Comparison of ENCODE assay signal across 26 cellular contexts in genomic region chr13:113144255-113144629, GRCh38. TPM values are rescaled to one million over a fixed set of nuclear protein-coding genes. Genes with fewer than 3 reads are reported as not detected.
"Had no signal": no experiment of that assay in that cellular context is flagged by ENCODE, and none has a peak within 500 bp of the region (broad histone marks: within the 10 kb centered on the region; RNA-seq: fewer than 3 reads in every experiment).

No MANE protein-coding gene starts in this region.

- H3K4me1 Mint-ChIP-seq: activated CD4-positive, alpha-beta T cell treated with anti-CD3 and anti-CD28 coated beads, Interleukin-2, amount 10 ng/mL, durations not matched to agents 24 days and 14 days; mesothelial cell of epicardium; naive B cell had no signal

- H3K4me3 Mint-ChIP-seq: activated CD4-positive, alpha-beta T cell treated with anti-CD3 and anti-CD28 coated beads, Interleukin-2, amount 10 ng/mL, durations not matched to agents 24 days and 14 days; activated CD8-positive, alpha-beta T cell treated with anti-CD3 and anti-CD28 coated beads, Interleukin-2, amount 10 ng/mL, durations not matched to agents 7 days and 5 days; activated naive CD4-positive, alpha-beta T cell treated with anti-CD3 and anti-CD28 coated beads, Interleukin-2, amount 50 U/mL, for 24 hours; activated naive CD8-positive, alpha-beta T cell treated with anti-CD3 and anti-CD28 coated beads, Interleukin-2, amount 50 U/mL, for 24 hours; activated T-cell treated with anti-CD3 and anti-CD28 coated beads, Interleukin-2, amount 50 U/mL, for 24 hours; dendritic cell treated with granulocyte-macrophage colony-stimulating factor and Interleukin-4, amounts not matched to agents 40 ng/mL and 50 ng/mL, for 4 days; mesothelial cell of epicardium; nephron progenitor cell; T-helper 17 cell had no signal

- DNase-seq: activated CD4-positive, alpha-beta T cell treated with anti-CD3 and anti-CD28 coated beads, Interleukin-2, amount 10 ng/mL, durations not matched to agents 24 days and 14 days; activated CD4-positive, CD25-positive, alpha-beta regulatory T cell treated with anti-CD3 and anti-CD28 coated beads, Interleukin-2, amount 50 U/mL, for 72 hours; activated CD8-positive, alpha-beta T cell treated with anti-CD3 and anti-CD28 coated beads, Interleukin-2, amount 10 ng/mL, durations not matched to agents 7 days and 5 days; activated naive CD8-positive, alpha-beta T cell treated with anti-CD3 and anti-CD28 coated beads, Interleukin-2, amount 50 U/mL, for 24 hours; amygdala; central memory CD4-positive, alpha-beta T cell; foreskin keratinocyte; left ventricle myocardium superior; naive B cell; nephron progenitor cell; psoas muscle; stimulated activated naive CD4-positive, alpha-beta T cell treated with Interleukin-2 at 50 U/mL for 16 hours; T-helper 17 cell; T1000; uterus had no signal

- H3K4me3 ChIP-seq: esophagus muscularis mucosa, heart left ventricle, psoas muscle, tibial nerve, uterus had no signal

- ATAC-seq: activated CD8-positive, alpha-beta T cell treated with anti-CD3 and anti-CD28 coated beads, Interleukin-2, amount 10 ng/mL, durations not matched to agents 7 days and 5 days; activated naive CD8-positive, alpha-beta T cell treated with anti-CD3 and anti-CD28 coated beads, Interleukin-2, amount 50 U/mL, for 24 hours; foreskin keratinocyte; left ventricle myocardium superior; SK-N-SH treated with all-trans-retinoic acid at 6 μM for 48 hours; T-helper 17 cell had no signal

- H3K4me1 ChIP-seq: esophagus muscularis mucosa, foreskin keratinocyte, heart left ventricle, parathyroid adenoma, psoas muscle, tibial nerve, uterus had no signal

- H3K79me2 ChIP-seq: parathyroid adenoma had no signal

- H3K27ac Mint-ChIP-seq: activated CD4-positive, alpha-beta T cell treated with anti-CD3 and anti-CD28 coated beads, Interleukin-2, amount 10 ng/mL, durations not matched to agents 24 days and 14 days; activated CD8-positive, alpha-beta T cell treated with anti-CD3 and anti-CD28 coated beads, Interleukin-2, amount 10 ng/mL, durations not matched to agents 7 days and 5 days; activated naive CD8-positive, alpha-beta T cell treated with anti-CD3 and anti-CD28 coated beads, Interleukin-2, amount 50 U/mL, for 24 hours; activated T-cell treated with anti-CD3 and anti-CD28 coated beads, Interleukin-2, amount 50 U/mL, for 24 hours; dendritic cell treated with granulocyte-macrophage colony-stimulating factor and Interleukin-4, amounts not matched to agents 40 ng/mL and 50 ng/mL, for 4 days; mesothelial cell of epicardium; nephron progenitor cell; T-helper 17 cell had no signal

- H3K27me3 ChIP-seq: esophagus muscularis mucosa, heart left ventricle, uterus had no signal

- H3K36me3 ChIP-seq: uterus had no signal

- H3K36me3 Mint-ChIP-seq: activated naive CD4-positive, alpha-beta T cell treated with anti-CD3 and anti-CD28 coated beads, Interleukin-2, amount 50 U/mL, for 24 hours; mesothelial cell of epicardium; naive B cell had no signal

- H3K9me3 Mint-ChIP-seq: activated CD4-positive, alpha-beta T cell treated with anti-CD3 and anti-CD28 coated beads, Interleukin-2, amount 10 ng/mL, durations not matched to agents 24 days and 14 days; activated naive CD4-positive, alpha-beta T cell treated with anti-CD3 and anti-CD28 coated beads, Interleukin-2, amount 50 U/mL, for 24 hours; activated naive CD8-positive, alpha-beta T cell treated with anti-CD3 and anti-CD28 coated beads, Interleukin-2, amount 50 U/mL, for 24 hours; activated T-cell treated with anti-CD3 and anti-CD28 coated beads, Interleukin-2, amount 50 U/mL, for 24 hours; dendritic cell treated with granulocyte-macrophage colony-stimulating factor and Interleukin-4, amounts not matched to agents 40 ng/mL and 50 ng/mL, for 4 days; mesothelial cell of epicardium; naive B cell; nephron progenitor cell had no signal

- H3K27me3 Mint-ChIP-seq: activated CD4-positive, alpha-beta T cell treated with anti-CD3 and anti-CD28 coated beads, Interleukin-2, amount 10 ng/mL, durations not matched to agents 24 days and 14 days; activated naive CD4-positive, alpha-beta T cell treated with anti-CD3 and anti-CD28 coated beads, Interleukin-2, amount 50 U/mL, for 24 hours; activated naive CD8-positive, alpha-beta T cell treated with anti-CD3 and anti-CD28 coated beads, Interleukin-2, amount 50 U/mL, for 24 hours; activated T-cell treated with anti-CD3 and anti-CD28 coated beads, Interleukin-2, amount 50 U/mL, for 24 hours had no signal

- H3K27ac ChIP-seq: esophagus muscularis mucosa, foreskin keratinocyte, heart left ventricle, parathyroid adenoma, psoas muscle, tibial nerve, uterus had no signal

- H3K9ac ChIP-seq: parathyroid adenoma had no signal

RNA-seq across cellular contexts. Expression of gene PROZ, which starts 14.2 kb away (rescaled TPM):
- total RNA-seq: activated CD4-positive, alpha-beta T cell treated with anti-CD3 and anti-CD28 coated beads, Interleukin-2, amount 10 ng/mL, durations not matched to agents 24 days and 14 days; activated CD8-positive, alpha-beta T cell treated with anti-CD3 and anti-CD28 coated beads, Interleukin-2, amount 10 ng/mL, durations not matched to agents 7 days and 5 days; esophagus muscularis mucosa; foreskin keratinocyte; heart left ventricle; left ventricle myocardium superior; mesothelial cell of epicardium; psoas muscle; T-helper 17 cell; temporal lobe; tibial nerve; uterus had no signal
- polyA plus RNA-seq: foreskin keratinocyte, heart left ventricle, psoas muscle had no signal

RNA-seq across cellular contexts. Expression of gene F10, which starts 21.6 kb away (rescaled TPM):
- total RNA-seq: activated CD4-positive, alpha-beta T cell treated with anti-CD3 and anti-CD28 coated beads, Interleukin-2, amount 10 ng/mL, durations not matched to agents 24 days and 14 days; activated CD8-positive, alpha-beta T cell treated with anti-CD3 and anti-CD28 coated beads, Interleukin-2, amount 10 ng/mL, durations not matched to agents 7 days and 5 days; foreskin keratinocyte; T-helper 17 cell had no signal
- polyA plus RNA-seq: foreskin keratinocyte had no signal

RNA-seq across cellular contexts. Expression of gene F7, which starts 38.7 kb away (rescaled TPM):
- total RNA-seq: activated CD4-positive, alpha-beta T cell treated with anti-CD3 and anti-CD28 coated beads, Interleukin-2, amount 10 ng/mL, durations not matched to agents 24 days and 14 days; activated CD8-positive, alpha-beta T cell treated with anti-CD3 and anti-CD28 coated beads, Interleukin-2, amount 10 ng/mL, durations not matched to agents 7 days and 5 days; foreskin keratinocyte; left ventricle myocardium superior; lung microvascular endothelial cell; T-helper 17 cell; tibial nerve had no signal
- polyA plus RNA-seq: foreskin keratinocyte had no signal
